In the genomic region with DNA sequence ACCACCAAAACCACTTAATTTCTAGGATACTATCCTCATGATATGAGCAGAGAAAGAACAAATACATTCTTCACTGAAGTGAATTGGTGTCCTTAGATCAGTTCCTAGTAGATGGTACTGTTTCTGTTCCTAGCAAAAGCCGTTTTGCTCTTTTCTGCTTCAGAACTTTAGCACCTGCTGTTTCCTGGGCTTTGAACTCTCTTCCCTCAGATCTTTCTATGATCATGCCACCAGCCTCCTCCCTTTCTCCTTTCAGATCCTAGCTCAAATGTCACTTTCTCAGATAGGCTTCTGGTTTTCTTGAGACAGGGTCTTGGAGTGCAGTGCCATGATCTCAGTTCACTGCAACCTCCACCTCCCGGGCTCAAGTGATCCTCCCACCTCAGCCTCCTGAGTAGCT, we compare ENCODE assay signal across 21 cellular contexts.
"Had no signal": no experiment of that assay in that cellular context is flagged by ENCODE, and none has a peak within 500 bp of the region (broad histone marks: within the 10 kb centered on the region; RNA-seq: fewer than 3 reads in every experiment).

No MANE protein-coding gene starts in this region.

- H3K4me3 Mint-ChIP-seq: natural killer cell treated with Interleukin-12 subunit alpha and Interleukin-12 subunit beta and Interleukin-15 and Interleukin-18, amount 100 ng/mL, for 72 hours; neural crest cell; stimulated activated naive B cell treated with anti-CD40 and anti-IgM and Interleukin-4, amounts not matched to agents 10 μg/mL and 1 μg/mL and 100 μg/mL, for 72 hours; stimulated activated naive CD8-positive, alpha-beta T cell treated with anti-CD3 and anti-CD28 coated beads, Interleukin-15, Interleukin-2, amounts not matched to agents 100 ng/mL and 50 ng/mL, for 24 hours had no signal

- H3K4me1 Mint-ChIP-seq: stimulated activated naive B cell treated with anti-CD40 and anti-IgM and Interleukin-4, amounts not matched to agents 10 μg/mL and 1 μg/mL and 100 μg/mL, for 72 hours had no signal

- H3K4me3 ChIP-seq: coronary artery, esophagus squamous epithelium, lower lobe of right lung, right lobe of liver, thoracic aorta, tibial nerve, upper lobe of left lung, uterus had no signal

- ATAC-seq: left ventricle myocardium superior; lower lobe of right lung; natural killer cell treated with Interleukin-12 subunit alpha and Interleukin-12 subunit beta and Interleukin-15 and Interleukin-18, amount 100 ng/mL, for 72 hours; right lobe of liver; stimulated activated naive B cell treated with anti-CD40 and anti-IgM and Interleukin-4, amounts not matched to agents 10 μg/mL and 1 μg/mL and 100 μg/mL, for 72 hours had no signal

- H3K27ac Mint-ChIP-seq: natural killer cell treated with Interleukin-12 subunit alpha and Interleukin-12 subunit beta and Interleukin-15 and Interleukin-18, amount 100 ng/mL, for 72 hours; progenitor cell of endocrine pancreas; stimulated activated naive B cell treated with anti-CD40 and anti-IgM and Interleukin-4, amounts not matched to agents 10 μg/mL and 1 μg/mL and 100 μg/mL, for 72 hours; stimulated activated naive CD8-positive, alpha-beta T cell treated with anti-CD3 and anti-CD28 coated beads, Interleukin-15, Interleukin-2, amounts not matched to agents 100 ng/mL and 50 ng/mL, for 24 hours had no signal

- H3K9me3 Mint-ChIP-seq: natural killer cell treated with Interleukin-12 subunit alpha and Interleukin-12 subunit beta and Interleukin-15 and Interleukin-18, amount 100 ng/mL, for 72 hours; neural crest cell; stimulated activated naive CD8-positive, alpha-beta T cell treated with anti-CD3 and anti-CD28 coated beads, Interleukin-15, Interleukin-2, amounts not matched to agents 100 ng/mL and 50 ng/mL, for 24 hours had no signal

- H3K36me3 Mint-ChIP-seq: natural killer cell treated with Interleukin-12 subunit alpha and Interleukin-12 subunit beta and Interleukin-15 and Interleukin-18, amount 100 ng/mL, for 72 hours; stimulated activated naive B cell treated with anti-CD40 and anti-IgM and Interleukin-4, amounts not matched to agents 10 μg/mL and 1 μg/mL and 100 μg/mL, for 72 hours had no signal

- DNase-seq: dermis blood vessel endothelial cell; effector memory CD4-positive, alpha-beta T cell; erythroblast; esophagus squamous epithelium; head of caudate nucleus; left ventricle myocardium superior; lower lobe of right lung; right lobe of liver; small intestine; stimulated activated CD4-positive, alpha-beta T cell treated with anti-CD3 and anti-CD28 coated beads, Interleukin-15, amount 100 ng/mL, for 24 hours; stimulated activated CD4-positive, alpha-beta T cell treated with anti-CD3 and anti-CD28 coated beads, Interleukin-2, amount 100 ng/mL, for 48 hours; stimulated activated naive B cell treated with anti-CD40 and anti-IgM and Interleukin-4, amounts not matched to agents 10 μg/mL and 1 μg/mL and 100 μg/mL, for 72 hours; upper lobe of left lung; uterus had no signal
